Comparison of ENCODE assay signal across 13 cellular contexts in the genomic region with DNA sequence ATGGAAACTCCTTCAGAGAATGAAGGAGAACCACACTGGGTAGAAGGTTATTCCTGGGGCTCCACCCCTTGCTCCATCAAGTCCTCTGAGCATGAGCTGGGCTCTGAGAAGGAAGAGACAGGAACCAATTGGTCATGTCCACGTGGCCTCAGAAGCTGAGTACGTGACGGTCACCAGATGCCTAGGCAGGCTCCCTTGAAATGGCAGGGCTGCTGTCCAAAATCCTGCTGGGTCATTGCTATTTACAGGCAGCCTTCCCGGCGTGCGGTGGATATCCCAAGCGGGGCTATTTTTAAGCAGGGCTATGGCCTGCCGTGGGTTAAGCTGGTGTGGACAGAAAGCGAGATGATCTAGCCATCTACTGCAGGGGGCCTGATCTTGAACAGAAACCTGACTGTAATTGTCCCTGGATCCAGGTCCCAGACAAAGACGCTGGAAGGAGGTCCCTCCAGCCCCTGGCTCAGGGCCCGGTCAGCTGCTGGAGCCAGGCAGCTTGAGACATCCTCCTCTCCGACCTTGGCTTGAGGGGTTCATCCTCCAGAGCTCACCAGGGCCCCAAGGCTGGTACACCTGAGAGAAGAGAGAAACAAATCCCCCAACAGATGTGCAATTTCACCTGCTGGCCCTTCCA. TPM values are rescaled to one million over a fixed set of nuclear protein-coding genes. Genes with fewer than 3 reads are reported as not detected.
DNase-seq lines count a peak whose midpoint lies in the region; ATAC-seq, FAIRE-seq and TF ChIP-seq lines count a peak whose summit lies in the region.
"Had no signal": no experiment of that assay in that cellular context is flagged by ENCODE, and none has a peak within 500 bp of the region (broad histone marks: within the 10 kb centered on the region; RNA-seq: fewer than 3 reads in every experiment).

No MANE protein-coding gene starts in this region.

- intact Hi-C loops in HepG2 (cut with micrococcal nuclease; ENCODE audit: unreplicated experiment) (loop anchor here (5.0 kb wide), 1 partner anchor 70 kb away; a partner anchor contains a TSS), stomach (cut with DNase I; ENCODE audit: low total_unique reads) (no loop called here)

- CTCF ChIA-PET in H1 (lab: Charles Lee; ENCODE audit: partially characterized antibody) (interaction anchor here (0.6 to 4.5 kb wide), 7 partner anchors 11 to 68 kb away, joined by 3 to 19 read pairs (median 5); a partner anchor contains a TSS), HepG2 (lab: Yijun Ruan, JAX; ENCODE audit: low intra/inter-chr PET ratio, low total read pairs) (no interaction called here)

- H3K4me2 ChIP-seq in H1 (ENCODE audit: insufficient read depth in 1 of 2, low read depth in 2 of 2, low read length in 2 of 2) (peak overlapping the region; percentile 60 to 71; a peak in 3 of 4 replicates), HepG2 (ENCODE audit: low read depth, low read length) (peak overlapping the region; percentile 80)

- WGBS in H1 (ENCODE audit: extremely low coverage in 1 of 2, insufficient coverage in 1 of 2, insufficient read length in 1 of 2, insufficient replicate concordance in 2 of 2, low coverage in 1 of 2, low lambda C conversion rate in 2 of 2, missing lambda C conversion rate in 1 of 2), 2 experiments = 80% methylated on average over 12 of the region's 12 CpGs; no CpG with 5 or more reads in 1 of the 2 experiments
- WGBS in HepG2 (ENCODE audit: low lambda C conversion rate) = 70% methylated on average over 3 of the region's 12 CpGs
- 47 to 69% (median 66%) methylated on average over 11 to 12 of the region's 12 CpGs for WGBS in stomach, 5 donors
- 66 to 77% (median 76%) methylated on average over 12 of the region's 12 CpGs for WGBS in small intestine, 3 donors

- POLR2A ChIA-PET in H1 (lab: Charles Lee; ENCODE audit: partially characterized antibody) = interaction anchor here (0.7 to 3.3 kb wide), 9 partner anchors 8 to 69 kb away, joined by 3 to 18 read pairs (median 4); a partner anchor contains a TSS
- POLR2A ChIA-PET in HepG2 (lab: Yijun Ruan, JAX) = interaction anchor here (0.7 to 1.3 kb wide), 2 partner anchors 36 to 69 kb away, joined by 3 to 4 read pairs; a partner anchor contains a TSS

- peak overlapping the region; percentile 5 for H4K91ac ChIP-seq in H1 (replicated peaks; ENCODE audit: insufficient read length, low read length)

- H2BK120ac ChIP-seq in H1 (replicated peaks; ENCODE audit: low read depth, low read length) = no peak overlapping the region

- H2AK5ac ChIP-seq in H1 (ENCODE audit: low read depth, low read length) = no peak overlapping the region

- no peaks in the 10 kb centered on the region for H4K20me1 ChIP-seq in H1 (replicated peaks in 1 of 2; ENCODE audit: control insufficient read depth in 1 of 2, insufficient read depth in 2 of 2, low read length in 2 of 2)
- no peaks in the 10 kb centered on the region for H4K20me1 ChIP-seq in HepG2 (ENCODE audit: insufficient read depth, low read length)

- BruUV-seq in HepG2 (replicated peaks; lab: Mats Ljungman, UMichigan) = TSS peak; percentile 51

- H4K5ac ChIP-seq in H1 (ENCODE audit: insufficient read length, low read depth, low read length) = peak overlapping the region; percentile 3

- no peaks in the 10 kb centered on the region; the same call in 1 of the 2 replicates for H3K79me1 ChIP-seq in H1 (ENCODE audit: low read depth, low read length)

- no peak overlapping the region for H2BK5ac ChIP-seq in H1 (ENCODE audit: low read depth, low read length)

- peaks cover 2% of the 10 kb centered on the region; the same call in 1 of the 2 replicates for H3K23me2 ChIP-seq in H1 (ENCODE audit: low read depth, low read length)

- peak overlapping the region in 1 of 4 experiments; percentile 9; a peak in 1 of 7 replicates for H3K9ac ChIP-seq in H1 (replicated peaks in 1 of 4; ENCODE audit: extremely low read depth in 1 of 4, low read depth in 3 of 4, low read length in 3 of 4)
- H3K9ac ChIP-seq in HepG2 (ENCODE audit: insufficient read depth, low read depth, low read length) = peak overlapping the region; percentile 59

- H3K27me3 ChIP-seq in H7 (ENCODE audit: control insufficient read depth, insufficient read depth, low read length) (no peaks in the 10 kb centered on the region), H1 (replicated peaks in 1 of 4; ENCODE audit: control insufficient read depth in 3 of 4, extremely low read depth in 1 of 4, insufficient read depth in 3 of 4, low read length in 3 of 4) (no peaks in the 10 kb centered on the region), HepG2 (ENCODE audit: control insufficient read depth in 1 of 2, insufficient read depth in 2 of 2, low read length in 2 of 2) (no peaks in the 10 kb centered on the region), stomach (no peaks in the 10 kb centered on the region), small intestine (ENCODE audit: control insufficient read depth in 2 of 2, insufficient read depth in 2 of 2, low read length in 2 of 2) (no peaks in the 10 kb centered on the region)
- H3K27me3 ChIP-seq: Peyer's patch had no signal

- H3K4ac ChIP-seq in H1 (replicated peaks; ENCODE audit: insufficient read length, low read depth, low read length) = no peak overlapping the region

- H3K9me3 ChIP-seq in H1 (ENCODE audit: insufficient read depth in 2 of 2, low read depth in 1 of 2, low read length in 1 of 2) = no peaks in the 10 kb centered on the region
- no peaks in the 10 kb centered on the region for H3K9me3 ChIP-seq in HepG2 (ENCODE audit: low read length)
- H3K9me3 ChIP-seq in stomach = no peaks in the 10 kb centered on the region
- H3K9me3 ChIP-seq in small intestine (ENCODE audit: control insufficient read depth, low read depth) = no peaks in the 10 kb centered on the region
- H3K9me3 ChIP-seq: Peyer's patch had no signal

- H3K4me3 ChIP-seq in H7 (ENCODE audit: insufficient read depth, low read depth, low read length) = peak overlapping the region; percentile 55; the same call in 1 of the 2 replicates
- peak overlapping the region in 2 of 4 experiments; percentile 53 to 61; a peak in 4 of 8 replicates for H3K4me3 ChIP-seq in H1 (ENCODE audit: extremely low read depth in 1 of 4, insufficient read depth in 2 of 4, low read depth in 3 of 4, low read length in 4 of 4)
- peak overlapping the region; percentile 43 to 68 (median 53); a peak in 5 of 6 replicates for H3K4me3 ChIP-seq in HepG2 (replicated peaks in 1 of 3; ENCODE audit: insufficient read depth in 1 of 3, low read depth in 2 of 3, low read length in 3 of 3)
- H3K4me3 ChIP-seq in stomach = peak overlapping the region; percentile 30 to 42 (median 38)
- H3K4me3 ChIP-seq in small intestine (ENCODE audit: low read depth in 1 of 2, low read length in 2 of 2) = peak overlapping the region in 1 of 2 donors; percentile 32

- DNase-seq in H7 (no peak), H1 (ENCODE audit: low read depth in 1 of 2, low spot score in 2 of 2) (peak in 1 of 2 experiments; percentile 53), HepG2 (ENCODE audit: low spot score) (peak; percentile 13), stomach (no peak), T1000 (lab: John Stamatoyannopoulos, UW) (no peak), small intestine (no peak)
- DNase-seq in stimulated activated CD4-positive, alpha-beta T cell treated with anti-CD3 and anti-CD28 coated beads, Interleukin-1b, Interleukin-23, amount 100 ng/mL, for 48 hours = no peak
- DNase-seq: activated CD4-positive, alpha-beta T cell treated with anti-CD3 and anti-CD28 coated beads, Interleukin-2, amount 50 U/mL, for 4 hours; CD8-positive, alpha-beta memory T cell had no signal

- TF ChIP-seq POLR2A in H1 (IDR thresholded peaks at IDR 0.05; ENCODE audit: control extremely low read depth in 1 of 2, low read depth in 2 of 2, low read length in 2 of 2) (no peak), HepG2 (IDR thresholded peaks at IDR 0.05; ENCODE audit: insufficient read depth in 1 of 2, low read depth in 2 of 2, low read length in 2 of 2) (no peak), stomach (IDR thresholded peaks at IDR 0.05) (no peak)

- H3K27ac ChIP-seq in H1 (ENCODE audit: low read depth, low read length) = no peak overlapping the region
- peak overlapping the region; percentile 50 for H3K27ac ChIP-seq in HepG2 (ENCODE audit: extremely low read length, insufficient read depth, low read length)
- peak overlapping the region; percentile 47 to 85 (median 73) for H3K27ac ChIP-seq in stomach
- no peak overlapping the region for H3K27ac ChIP-seq in small intestine (ENCODE audit: low read depth in 1 of 2, low read length in 1 of 2)

- no peak overlapping the region for H3K14ac ChIP-seq in H1 (ENCODE audit: insufficient read length)

- no peak overlapping the region for H3K23ac ChIP-seq in H1 (ENCODE audit: insufficient read length)

- TF ChIP-seq RAD21 in H1 (IDR thresholded peaks at IDR 0.05 in 1 of 2, conservative IDR thresholded peaks at IDR 0.05 in 1 of 2; ENCODE audit: low read depth in 2 of 2, low read length in 2 of 2) = no peak
- no peak for TF ChIP-seq RAD21 in HepG2 (CRISPR knock-in tag; IDR thresholded peaks at IDR 0.05)

- peak overlapping the region; percentile 81; the same call in 1 of the 2 replicates for H4K8ac ChIP-seq in H1 (ENCODE audit: extremely low read depth, insufficient read depth, low read length)

- H3K79me2 ChIP-seq in H1 (ENCODE audit: control insufficient read depth in 1 of 2, insufficient read depth in 2 of 2, low read length in 2 of 2) (no peaks in the 10 kb centered on the region), HepG2 (ENCODE audit: insufficient read depth, low read length) (no peaks in the 10 kb centered on the region)

- ATAC-seq in HepG2 (peak; percentile 28), GM21825 (IDR thresholded peaks at IDR 0.05; ENCODE audit: unreplicated experiment) (no peak)

- H2BK20ac ChIP-seq in H1 (ENCODE audit: low read length) = no peak overlapping the region

- TF ChIP-seq CTCF in H1 (IDR thresholded peaks at IDR 0.05; ENCODE audit: control extremely low read depth in 1 of 3, insufficient read depth in 1 of 3, low read depth in 1 of 3, low read length in 3 of 3) (no peak), HepG2 (CRISPR knock-in tag; IDR thresholded peaks at IDR 0.05) (no peak), stomach (IDR thresholded peaks at IDR 0.05) (no peak)

- H2BK15ac ChIP-seq in H1 (ENCODE audit: low read length) = no peak overlapping the region

- H2AFZ ChIP-seq in H1 (ENCODE audit: low read length) (peak overlapping the region; percentile 63), HepG2 (ENCODE audit: low read length) (no peak overlapping the region)

- in situ Hi-C loops in HepG2 (cut with HindIII; ENCODE audit: extremely low pct_ligation_motif_present, low pct_unique_long_range_greater_than_20kb) = no loop called here

- no peak overlapping the region; the same call in 1 of the 2 replicates for H3K18ac ChIP-seq in H1 (ENCODE audit: extremely low read depth, low read length)

- H3K56ac ChIP-seq in H1 (replicated peaks; ENCODE audit: insufficient read length, low read depth, low read length) = no peak overlapping the region

- H3K36me3 ChIP-seq in H7 (replicated peaks; ENCODE audit: control insufficient read depth, insufficient read depth, low read length) = no peaks in the 10 kb centered on the region; the same call in 1 of the 2 replicates
- peaks cover 0 to 2% (median under 1%) of the 10 kb centered on the region in 4 experiments; a peak in 2 of 8 replicates for H3K36me3 ChIP-seq in H1 (ENCODE audit: control insufficient read depth in 2 of 4, insufficient read depth in 4 of 4, low read length in 3 of 4)
- H3K36me3 ChIP-seq in HepG2 (replicated peaks in 1 of 2; ENCODE audit: control insufficient read depth in 1 of 2, insufficient read depth in 2 of 2, low read length in 2 of 2) = 0 out of 5 replicates have a peak, but pooled peaks cover 0 to under 1% of the 10 kb centered on the region in 2 experiments
- no peaks in the 10 kb centered on the region for H3K36me3 ChIP-seq in stomach
- H3K36me3 ChIP-seq in small intestine (ENCODE audit: control insufficient read depth in 2 of 2, insufficient read depth in 2 of 2, low read length in 2 of 2) = no peaks in the 10 kb centered on the region
- H3K36me3 ChIP-seq: Peyer's patch had no signal

- FAIRE-seq in H1 (lab: Jason Lieb, UNC) (no peak), HepG2 (lab: Jason Lieb, UNC) (no peak), small intestine (lab: Jason Lieb, UNC) (no peak)
- FAIRE-seq: colon had no signal

- no peak for TF ChIP-seq EP300 in H1 (IDR thresholded peaks at IDR 0.05; ENCODE audit: borderline replicate concordance in 1 of 2, low read depth in 2 of 2, low read length in 2 of 2)
- no peak for TF ChIP-seq EP300 in HepG2 (IDR thresholded peaks at IDR 0.05; ENCODE audit: low read depth in 2 of 2, low read length in 2 of 2)
- no peak for TF ChIP-seq EP300 in HepG2 (CRISPR knock-in tag; IDR thresholded peaks at IDR 0.05; ENCODE audit: borderline replicate concordance)
- TF ChIP-seq EP300 in stomach (IDR thresholded peaks at IDR 0.05) = no peak

- H3K4me1 ChIP-seq in H1 (replicated peaks in 1 of 4; ENCODE audit: control insufficient read depth in 3 of 4, insufficient read depth in 4 of 4, low read length in 3 of 4) = peaks cover 3 to 15% (median 5%) of the 10 kb centered on the region in 4 experiments
- H3K4me1 ChIP-seq in HepG2 (ENCODE audit: insufficient read depth, low read length) = peaks cover 33% of the 10 kb centered on the region
- H3K4me1 ChIP-seq in stomach = peaks cover 3 to 43% (median 32%) of the 10 kb centered on the region in 4 donors
- no peaks in the 10 kb centered on the region for H3K4me1 ChIP-seq in small intestine (ENCODE audit: control insufficient read depth in 2 of 2, insufficient read depth in 1 of 2, low read depth in 1 of 2, low read length in 1 of 2)
- H3K4me1 ChIP-seq: Peyer's patch had no signal

- no peak overlapping the region; the same call in 1 of the 2 replicates for H2BK12ac ChIP-seq in H1 (ENCODE audit: low read depth, low read length)

RNA-seq across cellular contexts. Expression of a gene that starts 0.6 kb away (rescaled TPM):
- 0.66 and 1.2 TPM in 2 replicates for total RNA-seq in H7 (2014; rRNA removed; shearing (Covaris generic))
- 1.2 and 2.4 TPM in 2 replicates for total RNA-seq in H1 (2021; fragmentation: NEBNext Ultra II Directional; extraction: Animal tissue kit (Norgen Biotek cat#: 25700))
- 5.0 and 7.5 TPM in 2 replicates for polyA plus RNA-seq in H1 (2011; rRNA removed)
- 5.8 TPM for polyA plus RNA-seq in H1 (2011; cell fraction: cytosol; rRNA removed)
- 16.3 TPM for polyA plus RNA-seq in H1 (2011; cell fraction: nucleus; rRNA removed)
- polyA plus RNA-seq in H1 (2012, experiment 1 of 2) = 2.2 to 3.4 TPM (median 2.7 TPM) in 4 replicates
- polyA plus RNA-seq in H1 (2012, experiment 2 of 2) = 3.0 TPM
- 1.6 TPM for polyA plus RNA-seq in H1 (2013, experiment 1 of 2)
- 1.8 TPM for polyA plus RNA-seq in H1 (2013, experiment 2 of 2)
- polyA minus RNA-seq in H1 (2011; rRNA and poly(A)+ RNA removed) = 7.8 and 10.5 TPM in 2 replicates
- polyA minus RNA-seq in H1 (2011; cell fraction: cytosol; rRNA and poly(A)+ RNA removed) = 2.3 TPM
- 7.8 TPM for polyA minus RNA-seq in H1 (2011; cell fraction: nucleus; rRNA and poly(A)+ RNA removed)
- 0.69 and 1.2 TPM in 2 replicates for total RNA-seq in HepG2 (2016; rRNA removed; fragmentation: Illumina TruSeq; extraction: Trizol)
- total RNA-seq in HepG2 (2016; cell fraction: cytosol; rRNA removed; fragmentation: Illumina TruSeq; extraction: Trizol; ENCODE audit: low read depth) = 0.26 and 0.40 TPM in 2 replicates
- 0.86 and 2.7 TPM in 2 replicates for total RNA-seq in HepG2 (2016; cell fraction: insoluble cytoplasmic fraction; rRNA removed; fragmentation: Illumina TruSeq; extraction: Trizol)
- 0.34 TPM in 1 of 2 replicates, not detected in the other for total RNA-seq in HepG2 (2016; cell fraction: membrane; rRNA removed; fragmentation: Illumina TruSeq; extraction: Trizol)
- total RNA-seq in HepG2 (2016; cell fraction: nucleus; rRNA removed; fragmentation: Illumina TruSeq; extraction: Trizol) = 1.6 and 2.3 TPM in 2 replicates
- polyA plus RNA-seq in HepG2 (2011; rRNA removed) = 8.8 and 11.5 TPM in 2 replicates
- polyA plus RNA-seq in HepG2 (2011; cell fraction: cytosol; rRNA removed) = 5.2 and 9.5 TPM in 2 replicates
- 37.6 and 43.4 TPM in 2 replicates for polyA plus RNA-seq in HepG2 (2011; cell fraction: nucleus; rRNA removed)
- polyA plus RNA-seq in HepG2 (2012) = 2.9 and 3.0 TPM in 2 replicates
- polyA plus RNA-seq in HepG2 (2016; cell fraction: cytosol; fragmentation: Illumina TruSeq; extraction: Trizol; ENCODE audit: low read depth) = not detected in 2 replicates
- polyA plus RNA-seq in HepG2 (2016; cell fraction: insoluble cytoplasmic fraction; fragmentation: Illumina TruSeq; extraction: Trizol; ENCODE audit: low read depth) = 0.56 and 0.89 TPM in 2 replicates
- 0.26 and 0.47 TPM in 2 replicates for polyA plus RNA-seq in HepG2 (2016; cell fraction: membrane; fragmentation: Illumina TruSeq; extraction: Trizol; ENCODE audit: low read depth)
- polyA plus RNA-seq in HepG2 (2016; cell fraction: nucleus; fragmentation: Illumina TruSeq; extraction: Trizol; ENCODE audit: insufficient read depth, low read depth) = 1.3 and 1.8 TPM in 2 replicates
- polyA minus RNA-seq in HepG2 (2011; rRNA and poly(A)+ RNA removed; ENCODE audit: low replicate concordance) = 23.5 TPM in 1 of 2 replicates, not detected in the other
- polyA minus RNA-seq in HepG2 (2011; cell fraction: cytosol; rRNA and poly(A)+ RNA removed) = 5.5 and 5.6 TPM in 2 replicates
- polyA minus RNA-seq in HepG2 (2011; cell fraction: nucleus; rRNA and poly(A)+ RNA removed) = 15.1 and 15.5 TPM in 2 replicates
- total RNA-seq in stomach = 10 to 100 TPM in 4 of 5 donors, not detected in 1; 10.5 to 86.2 (median 47.8) TPM
- 10 to 100 TPM in 2 of 3 donors, 1 to 10 TPM in 1; 4.6 to 15.1 (median 13.0) TPM for polyA plus RNA-seq in stomach
- polyA plus RNA-seq in small intestine = 1 to 10 TPM; 1.9 to 9.7 (median 2.5) TPM
- total RNA-seq: CD8-positive, alpha-beta memory T cell; M059J had no signal
- polyA plus RNA-seq: CD8-positive, alpha-beta memory T cell had no signal

Comparison
In these comparisons a context has a peak if more than half of its experiments do, and no peak if none do; other contexts are left out.
1. H3K27ac ChIP-seq: peak in HepG2 (single experiment) and stomach (5 of 5); none in H1 (single experiment) and small intestine (0 of 2).